ENCODE assay signal across 1 cellular context in the genomic region with DNA sequence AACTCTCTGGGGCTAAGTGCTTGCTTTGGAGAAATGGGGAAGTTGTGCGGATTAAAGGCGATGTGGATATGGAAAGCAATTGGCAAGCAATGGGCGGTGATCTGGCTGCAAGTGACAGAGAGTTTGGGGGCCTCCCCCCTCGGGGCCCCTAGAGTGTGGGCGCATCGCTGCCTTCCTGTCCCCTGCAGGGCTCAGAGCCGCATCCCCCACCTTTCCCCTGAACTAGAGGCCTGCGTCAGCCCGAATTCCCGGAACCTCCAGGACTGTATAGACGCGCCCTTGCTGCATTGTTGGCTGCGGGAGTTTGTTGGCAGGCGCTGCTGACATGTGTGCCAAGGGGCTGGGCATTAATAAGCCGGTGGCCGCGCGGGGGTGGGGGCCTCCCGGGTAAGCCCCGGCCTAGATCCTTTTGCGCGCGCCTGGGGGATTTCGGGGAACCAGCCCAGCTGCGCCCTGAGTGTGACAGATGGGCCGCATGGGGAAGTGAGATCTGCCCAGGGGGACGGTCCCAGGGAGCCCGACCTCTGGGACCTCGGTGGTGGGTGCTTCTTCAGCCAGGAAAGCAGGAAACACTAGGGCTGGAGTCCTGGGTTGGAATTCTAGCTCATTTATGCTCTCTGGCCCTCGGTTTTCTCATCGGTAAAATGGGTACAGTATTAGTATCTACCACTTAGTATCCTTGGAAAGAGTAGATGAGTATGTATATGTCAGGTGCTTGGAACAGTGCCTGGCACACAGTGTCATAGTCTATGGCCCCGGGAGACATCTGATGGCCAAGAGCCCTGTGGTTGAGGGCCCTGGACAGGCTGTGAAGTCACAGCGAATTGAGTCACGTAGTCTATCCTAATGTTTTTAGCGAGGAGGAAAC.
A peak's percentile ranks its signal among the peaks of the same experiment; 100 is the strongest.
TF ChIP-seq lines count a peak whose summit lies in the region.

No MANE protein-coding gene starts in this region.

TF ChIP-seq in GM12878, 131 proteins besides CTCF, POLR2A, EP300 and RAD21 (continued from another document):
- TF ChIP-seq, protein P1, sequence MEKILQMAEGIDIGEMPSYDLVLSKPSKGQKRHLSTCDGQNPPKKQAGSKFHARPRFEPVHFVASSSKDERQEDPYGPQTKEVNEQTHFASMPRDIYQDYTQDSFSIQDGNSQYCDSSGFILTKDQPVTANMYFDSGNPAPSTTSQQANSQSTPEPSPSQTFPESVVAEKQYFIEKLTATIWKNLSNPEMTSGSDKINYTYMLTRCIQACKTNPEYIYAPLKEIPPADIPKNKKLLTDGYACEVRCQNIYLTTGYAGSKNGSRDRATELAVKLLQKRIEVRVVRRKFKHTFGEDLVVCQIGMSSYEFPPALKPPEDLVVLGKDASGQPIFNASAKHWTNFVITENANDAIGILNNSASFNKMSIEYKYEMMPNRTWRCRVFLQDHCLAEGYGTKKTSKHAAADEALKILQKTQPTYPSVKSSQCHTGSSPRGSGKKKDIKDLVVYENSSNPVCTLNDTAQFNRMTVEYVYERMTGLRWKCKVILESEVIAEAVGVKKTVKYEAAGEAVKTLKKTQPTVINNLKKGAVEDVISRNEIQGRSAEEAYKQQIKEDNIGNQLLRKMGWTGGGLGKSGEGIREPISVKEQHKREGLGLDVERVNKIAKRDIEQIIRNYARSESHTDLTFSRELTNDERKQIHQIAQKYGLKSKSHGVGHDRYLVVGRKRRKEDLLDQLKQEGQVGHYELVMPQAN (conservative IDR thresholded peaks at IDR 0.05) = no peak; the same call in 1 of the 2 replicates
- no peak for TF ChIP-seq HDGF (IDR thresholded peaks at IDR 0.05)
- no peak for TF ChIP-seq ZZZ3 (IDR thresholded peaks at IDR 0.05; ENCODE audit: control insufficient read depth, insufficient read length, low read depth)
- TF ChIP-seq ZNF24 (IDR thresholded peaks at IDR 0.05) = no peak
- no peak for TF ChIP-seq RAD51 (IDR thresholded peaks at IDR 0.05)
- peak; percentile 26; the same call in 1 of the 2 replicates for TF ChIP-seq TAF1 (IDR thresholded peaks at IDR 0.05; ENCODE audit: borderline replicate concordance, low read depth, low read length)
- TF ChIP-seq, protein P2, sequence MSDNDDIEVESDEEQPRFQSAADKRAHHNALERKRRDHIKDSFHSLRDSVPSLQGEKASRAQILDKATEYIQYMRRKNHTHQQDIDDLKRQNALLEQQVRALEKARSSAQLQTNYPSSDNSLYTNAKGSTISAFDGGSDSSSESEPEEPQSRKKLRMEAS (IDR thresholded peaks at IDR 0.05; ENCODE audit: low read depth, low read length) = no peak
- 0 out of 4 replicates have a peak, but pooled peaks of 1 of the 2 experiments have one; percentile 27 for TF ChIP-seq ETV6 (conservative IDR thresholded peaks at IDR 0.05 in 1 of 2, IDR thresholded peaks at IDR 0.05 in 1 of 2; ENCODE audit: borderline replicate concordance in 1 of 2, low read depth in 1 of 2)
- TF ChIP-seq GATAD2B (conservative IDR thresholded peaks at IDR 0.05; ENCODE audit: low read depth) = peak; percentile 62
- TF ChIP-seq, protein P3, sequence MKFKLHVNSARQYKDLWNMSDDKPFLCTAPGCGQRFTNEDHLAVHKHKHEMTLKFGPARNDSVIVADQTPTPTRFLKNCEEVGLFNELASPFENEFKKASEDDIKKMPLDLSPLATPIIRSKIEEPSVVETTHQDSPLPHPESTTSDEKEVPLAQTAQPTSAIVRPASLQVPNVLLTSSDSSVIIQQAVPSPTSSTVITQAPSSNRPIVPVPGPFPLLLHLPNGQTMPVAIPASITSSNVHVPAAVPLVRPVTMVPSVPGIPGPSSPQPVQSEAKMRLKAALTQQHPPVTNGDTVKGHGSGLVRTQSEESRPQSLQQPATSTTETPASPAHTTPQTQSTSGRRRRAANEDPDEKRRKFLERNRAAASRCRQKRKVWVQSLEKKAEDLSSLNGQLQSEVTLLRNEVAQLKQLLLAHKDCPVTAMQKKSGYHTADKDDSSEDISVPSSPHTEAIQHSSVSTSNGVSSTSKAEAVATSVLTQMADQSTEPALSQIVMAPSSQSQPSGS (IDR thresholded peaks at IDR 0.05; ENCODE audit: low read length) = peak; percentile 50; the same call in 1 of the 2 replicates
- TF ChIP-seq BHLHE40 (IDR thresholded peaks at IDR 0.05; ENCODE audit: borderline replicate concordance in 1 of 2, low read depth in 2 of 2, low read length in 1 of 2) = peak in 1 of 2 experiments; percentile 58; a peak in 1 of 4 replicates
- TF ChIP-seq MYC (IDR thresholded peaks at IDR 0.05; ENCODE audit: insufficient read depth, insufficient read length, insufficient replicate concordance, low read length, severe bottlenecking) = no peak
- TF ChIP-seq POLR2AphosphoS2 (IDR thresholded peaks at IDR 0.05; ENCODE audit: low read depth, low read length) = no peak; the same call in 1 of the 2 replicates
- peak; percentile 61; the same call in 1 of the 2 replicates for TF ChIP-seq BACH1 (IDR thresholded peaks at IDR 0.05; ENCODE audit: borderline replicate concordance)
- peak; percentile 90 for TF ChIP-seq RELA (IDR thresholded peaks at IDR 0.05; ENCODE audit: borderline replicate concordance, partially characterized antibody)
- TF ChIP-seq ZNF217 (IDR thresholded peaks at IDR 0.05) = peak; percentile 65; the same call in 1 of the 2 replicates
- no peak for TF ChIP-seq FOXK2 (IDR thresholded peaks at IDR 0.05)
- TF ChIP-seq, protein P4, sequence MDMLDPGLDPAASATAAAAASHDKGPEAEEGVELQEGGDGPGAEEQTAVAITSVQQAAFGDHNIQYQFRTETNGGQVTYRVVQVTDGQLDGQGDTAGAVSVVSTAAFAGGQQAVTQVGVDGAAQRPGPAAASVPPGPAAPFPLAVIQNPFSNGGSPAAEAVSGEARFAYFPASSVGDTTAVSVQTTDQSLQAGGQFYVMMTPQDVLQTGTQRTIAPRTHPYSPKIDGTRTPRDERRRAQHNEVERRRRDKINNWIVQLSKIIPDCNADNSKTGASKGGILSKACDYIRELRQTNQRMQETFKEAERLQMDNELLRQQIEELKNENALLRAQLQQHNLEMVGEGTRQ (IDR thresholded peaks at IDR 0.05; ENCODE audit: borderline replicate concordance, low read depth, low read length) = no peak
- peak; percentile 99 for TF ChIP-seq ZSCAN29 (IDR thresholded peaks at IDR 0.05)
- TF ChIP-seq, protein P5, sequence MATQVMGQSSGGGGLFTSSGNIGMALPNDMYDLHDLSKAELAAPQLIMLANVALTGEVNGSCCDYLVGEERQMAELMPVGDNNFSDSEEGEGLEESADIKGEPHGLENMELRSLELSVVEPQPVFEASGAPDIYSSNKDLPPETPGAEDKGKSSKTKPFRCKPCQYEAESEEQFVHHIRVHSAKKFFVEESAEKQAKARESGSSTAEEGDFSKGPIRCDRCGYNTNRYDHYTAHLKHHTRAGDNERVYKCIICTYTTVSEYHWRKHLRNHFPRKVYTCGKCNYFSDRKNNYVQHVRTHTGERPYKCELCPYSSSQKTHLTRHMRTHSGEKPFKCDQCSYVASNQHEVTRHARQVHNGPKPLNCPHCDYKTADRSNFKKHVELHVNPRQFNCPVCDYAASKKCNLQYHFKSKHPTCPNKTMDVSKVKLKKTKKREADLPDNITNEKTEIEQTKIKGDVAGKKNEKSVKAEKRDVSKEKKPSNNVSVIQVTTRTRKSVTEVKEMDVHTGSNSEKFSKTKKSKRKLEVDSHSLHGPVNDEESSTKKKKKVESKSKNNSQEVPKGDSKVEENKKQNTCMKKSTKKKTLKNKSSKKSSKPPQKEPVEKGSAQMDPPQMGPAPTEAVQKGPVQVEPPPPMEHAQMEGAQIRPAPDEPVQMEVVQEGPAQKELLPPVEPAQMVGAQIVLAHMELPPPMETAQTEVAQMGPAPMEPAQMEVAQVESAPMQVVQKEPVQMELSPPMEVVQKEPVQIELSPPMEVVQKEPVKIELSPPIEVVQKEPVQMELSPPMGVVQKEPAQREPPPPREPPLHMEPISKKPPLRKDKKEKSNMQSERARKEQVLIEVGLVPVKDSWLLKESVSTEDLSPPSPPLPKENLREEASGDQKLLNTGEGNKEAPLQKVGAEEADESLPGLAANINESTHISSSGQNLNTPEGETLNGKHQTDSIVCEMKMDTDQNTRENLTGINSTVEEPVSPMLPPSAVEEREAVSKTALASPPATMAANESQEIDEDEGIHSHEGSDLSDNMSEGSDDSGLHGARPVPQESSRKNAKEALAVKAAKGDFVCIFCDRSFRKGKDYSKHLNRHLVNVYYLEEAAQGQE (IDR thresholded peaks at IDR 0.05; ENCODE audit: low read depth, low read length) = no peak
- TF ChIP-seq CREM (IDR thresholded peaks at IDR 0.05; ENCODE audit: low read depth) = no peak
- TF ChIP-seq RFX5 (IDR thresholded peaks at IDR 0.05; ENCODE audit: low read depth, low read length) = no peak
- no peak for TF ChIP-seq SMAD1 (IDR thresholded peaks at IDR 0.05; ENCODE audit: low read depth, partially characterized antibody)
- TF ChIP-seq, protein P6, sequence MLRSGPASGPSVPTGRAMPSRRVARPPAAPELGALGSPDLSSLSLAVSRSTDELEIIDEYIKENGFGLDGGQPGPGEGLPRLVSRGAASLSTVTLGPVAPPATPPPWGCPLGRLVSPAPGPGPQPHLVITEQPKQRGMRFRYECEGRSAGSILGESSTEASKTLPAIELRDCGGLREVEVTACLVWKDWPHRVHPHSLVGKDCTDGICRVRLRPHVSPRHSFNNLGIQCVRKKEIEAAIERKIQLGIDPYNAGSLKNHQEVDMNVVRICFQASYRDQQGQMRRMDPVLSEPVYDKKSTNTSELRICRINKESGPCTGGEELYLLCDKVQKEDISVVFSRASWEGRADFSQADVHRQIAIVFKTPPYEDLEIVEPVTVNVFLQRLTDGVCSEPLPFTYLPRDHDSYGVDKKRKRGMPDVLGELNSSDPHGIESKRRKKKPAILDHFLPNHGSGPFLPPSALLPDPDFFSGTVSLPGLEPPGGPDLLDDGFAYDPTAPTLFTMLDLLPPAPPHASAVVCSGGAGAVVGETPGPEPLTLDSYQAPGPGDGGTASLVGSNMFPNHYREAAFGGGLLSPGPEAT (IDR thresholded peaks at IDR 0.05; ENCODE audit: low read depth) = peak; percentile 96
- no peak for TF ChIP-seq GABPA (IDR thresholded peaks at IDR 0.05; ENCODE audit: low read depth)
- peak; percentile 82 for TF ChIP-seq NBN (IDR thresholded peaks at IDR 0.05)
